In genomic region chr13:45445053-45445452, GRCh38 we compare ENCODE assay signal across 26 cellular contexts.
"Had no signal": no experiment of that assay in that cellular context is flagged by ENCODE, and none has a peak within 500 bp of the region (broad histone marks: within the 10 kb centered on the region; RNA-seq: fewer than 3 reads in every experiment).

No MANE protein-coding gene starts in this region.

- DNase-seq: activated CD4-positive, alpha-beta memory T cell treated with anti-CD3 and anti-CD28 coated beads, Interleukin-2, amount 10 ng/mL, durations not matched to agents 7 days and 5 days; activated CD4-positive, alpha-beta T cell treated with anti-CD3 and anti-CD28 coated beads for 36 hours; activated CD4-positive, alpha-beta T cell treated with anti-CD3 and anti-CD28 coated beads, Interleukin-2, amount 10 ng/mL, durations not matched to agents 7 days and 5 days; activated CD4-positive, alpha-beta T cell treated with anti-CD3 and anti-CD28 coated beads, Interleukin-2, amount 50 U/mL, for 4 hours; activated CD4-positive, CD25-positive, alpha-beta regulatory T cell; activated CD4-positive, CD25-positive, alpha-beta regulatory T cell treated with anti-CD3 and anti-CD28 coated beads, Interleukin-2, amount 50 U/mL, for 72 hours; activated effector memory CD4-positive, alpha-beta T cell treated with anti-CD3 and anti-CD28 coated beads, Interleukin-2, amount 50 U/mL, for 16 hours; activated naive CD4-positive, alpha-beta T cell treated with anti-CD3 and anti-CD28 coated beads for 36 hours; activated naive CD8-positive, alpha-beta T cell treated with anti-CD3 and anti-CD28 coated beads for 36 hours; activated naive CD8-positive, alpha-beta T cell treated with anti-CD3 and anti-CD28 coated beads, Interleukin-2, amount 50 U/mL, for 24 hours; activated T-cell treated with anti-CD3 and anti-CD28 coated beads, Interleukin-2, amount 50 U/mL, for 1 hour; activated T-cell treated with anti-CD3 and anti-CD28 coated beads, Interleukin-2, amount 50 U/mL, for 48 hours; adrenal gland; amygdala; aorta; body of pancreas; caudate nucleus; cortex of kidney; dermis blood vessel endothelial cell; effector CD4-positive, alpha-beta T cell; effector memory CD8-positive, alpha-beta T cell; erythroblast; esophagus squamous epithelium; foreskin melanocyte; T-helper 2 cell had no signal

- H3K9me3 ChIP-seq: adrenal gland, body of pancreas, esophagus squamous epithelium, gastroesophageal sphincter had no signal

- H3K36me3 ChIP-seq: adrenal gland, esophagus squamous epithelium, gastroesophageal sphincter had no signal

- H3K4me3 ChIP-seq: adrenal gland, body of pancreas, esophagus squamous epithelium, gastroesophageal sphincter had no signal

- H3K27me3 ChIP-seq: adrenal gland, body of pancreas, gastroesophageal sphincter had no signal

- H3K27ac ChIP-seq: adrenal gland, body of pancreas, esophagus squamous epithelium, gastroesophageal sphincter had no signal

- ATAC-seq: activated CD4-positive, alpha-beta T cell treated with anti-CD3 and anti-CD28 coated beads for 36 hours; activated naive CD8-positive, alpha-beta T cell treated with anti-CD3 and anti-CD28 coated beads, Interleukin-2, amount 50 U/mL, for 24 hours; body of pancreas; effector memory CD8-positive, alpha-beta T cell; gastroesophageal sphincter had no signal
